In genomic region chr3:134326760-134327593, GRCh38 we compare ENCODE assay signal across 1 cellular context.
TF ChIP-seq lines count a peak whose summit lies in the region.

No MANE protein-coding gene starts in this region.

TF ChIP-seq in GM23338, 12 proteins besides CTCF, POLR2A, EP300 and RAD21 (continued from another document):
- TF ChIP-seq, protein P1, sequence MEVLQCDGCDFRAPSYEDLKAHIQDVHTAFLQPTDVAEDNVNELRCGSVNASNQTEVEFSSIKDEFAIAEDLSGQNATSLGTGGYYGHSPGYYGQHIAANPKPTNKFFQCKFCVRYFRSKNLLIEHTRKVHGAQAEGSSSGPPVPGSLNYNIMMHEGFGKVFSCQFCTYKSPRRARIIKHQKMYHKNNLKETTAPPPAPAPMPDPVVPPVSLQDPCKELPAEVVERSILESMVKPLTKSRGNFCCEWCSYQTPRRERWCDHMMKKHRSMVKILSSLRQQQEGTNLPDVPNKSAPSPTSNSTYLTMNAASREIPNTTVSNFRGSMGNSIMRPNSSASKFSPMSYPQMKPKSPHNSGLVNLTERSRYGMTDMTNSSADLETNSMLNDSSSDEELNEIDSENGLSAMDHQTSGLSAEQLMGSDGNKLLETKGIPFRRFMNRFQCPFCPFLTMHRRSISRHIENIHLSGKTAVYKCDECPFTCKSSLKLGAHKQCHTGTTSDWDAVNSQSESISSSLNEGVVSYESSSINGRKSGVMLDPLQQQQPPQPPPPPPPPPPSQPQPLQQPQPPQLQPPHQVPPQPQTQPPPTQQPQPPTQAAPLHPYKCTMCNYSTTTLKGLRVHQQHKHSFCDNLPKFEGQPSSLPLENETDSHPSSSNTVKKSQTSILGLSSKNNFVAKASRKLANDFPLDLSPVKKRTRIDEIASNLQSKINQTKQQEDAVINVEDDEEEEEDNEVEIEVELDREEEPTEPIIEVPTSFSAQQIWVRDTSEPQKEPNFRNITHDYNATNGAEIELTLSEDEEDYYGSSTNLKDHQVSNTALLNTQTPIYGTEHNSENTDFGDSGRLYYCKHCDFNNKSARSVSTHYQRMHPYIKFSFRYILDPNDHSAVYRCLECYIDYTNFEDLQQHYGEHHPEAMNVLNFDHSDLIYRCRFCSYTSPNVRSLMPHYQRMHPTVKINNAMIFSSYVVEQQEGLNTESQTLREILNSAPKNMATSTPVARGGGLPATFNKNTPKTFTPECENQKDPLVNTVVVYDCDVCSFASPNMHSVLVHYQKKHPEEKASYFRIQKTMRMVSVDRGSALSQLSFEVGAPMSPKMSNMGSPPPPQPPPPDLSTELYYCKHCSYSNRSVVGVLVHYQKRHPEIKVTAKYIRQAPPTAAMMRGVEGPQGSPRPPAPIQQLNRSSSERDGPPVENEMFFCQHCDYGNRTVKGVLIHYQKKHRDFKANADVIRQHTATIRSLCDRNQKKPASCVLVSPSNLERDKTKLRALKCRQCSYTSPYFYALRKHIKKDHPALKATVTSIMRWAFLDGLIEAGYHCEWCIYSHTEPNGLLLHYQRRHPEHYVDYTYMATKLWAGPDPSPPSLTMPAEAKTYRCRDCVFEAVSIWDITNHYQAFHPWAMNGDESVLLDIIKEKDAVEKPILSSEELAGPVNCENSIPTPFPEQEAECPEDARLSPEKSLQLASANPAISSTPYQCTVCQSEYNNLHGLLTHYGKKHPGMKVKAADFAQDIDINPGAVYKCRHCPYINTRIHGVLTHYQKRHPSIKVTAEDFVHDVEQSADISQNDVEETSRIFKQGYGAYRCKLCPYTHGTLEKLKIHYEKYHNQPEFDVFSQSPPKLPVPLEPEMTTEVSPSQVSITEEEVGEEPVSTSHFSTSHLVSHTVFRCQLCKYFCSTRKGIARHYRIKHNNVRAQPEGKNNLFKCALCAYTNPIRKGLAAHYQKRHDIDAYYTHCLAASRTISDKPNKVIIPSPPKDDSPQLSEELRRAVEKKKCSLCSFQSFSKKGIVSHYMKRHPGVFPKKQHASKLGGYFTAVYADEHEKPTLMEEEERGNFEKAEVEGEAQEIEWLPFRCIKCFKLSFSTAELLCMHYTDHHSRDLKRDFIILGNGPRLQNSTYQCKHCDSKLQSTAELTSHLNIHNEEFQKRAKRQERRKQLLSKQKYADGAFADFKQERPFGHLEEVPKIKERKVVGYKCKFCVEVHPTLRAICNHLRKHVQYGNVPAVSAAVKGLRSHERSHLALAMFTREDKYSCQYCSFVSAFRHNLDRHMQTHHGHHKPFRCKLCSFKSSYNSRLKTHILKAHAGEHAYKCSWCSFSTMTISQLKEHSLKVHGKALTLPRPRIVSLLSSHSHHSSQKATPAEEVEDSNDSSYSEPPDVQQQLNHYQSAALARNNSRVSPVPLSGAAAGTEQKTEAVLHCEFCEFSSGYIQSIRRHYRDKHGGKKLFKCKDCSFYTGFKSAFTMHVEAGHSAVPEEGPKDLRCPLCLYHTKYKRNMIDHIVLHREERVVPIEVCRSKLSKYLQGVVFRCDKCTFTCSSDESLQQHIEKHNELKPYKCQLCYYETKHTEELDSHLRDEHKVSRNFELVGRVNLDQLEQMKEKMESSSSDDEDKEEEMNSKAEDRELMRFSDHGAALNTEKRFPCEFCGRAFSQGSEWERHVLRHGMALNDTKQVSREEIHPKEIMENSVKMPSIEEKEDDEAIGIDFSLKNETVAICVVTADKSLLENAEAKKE (CRISPR knock-in tag; IDR thresholded peaks at IDR 0.05) = peak; percentile 80
- TF ChIP-seq JUNB (IDR thresholded peaks at IDR 0.05; ENCODE audit: unreplicated experiment) (no peak), ZNF114 (CRISPR knock-in tag; IDR thresholded peaks at IDR 0.05) (no peak), EZH2phosphoT487 (IDR thresholded peaks at IDR 0.05; ENCODE audit: unreplicated experiment) (no peak), EZH2 (IDR thresholded peaks at IDR 0.05; ENCODE audit: low read depth, unreplicated experiment) (no peak)
